25 cellular contexts compared by ENCODE assay signal in the genomic region with DNA sequence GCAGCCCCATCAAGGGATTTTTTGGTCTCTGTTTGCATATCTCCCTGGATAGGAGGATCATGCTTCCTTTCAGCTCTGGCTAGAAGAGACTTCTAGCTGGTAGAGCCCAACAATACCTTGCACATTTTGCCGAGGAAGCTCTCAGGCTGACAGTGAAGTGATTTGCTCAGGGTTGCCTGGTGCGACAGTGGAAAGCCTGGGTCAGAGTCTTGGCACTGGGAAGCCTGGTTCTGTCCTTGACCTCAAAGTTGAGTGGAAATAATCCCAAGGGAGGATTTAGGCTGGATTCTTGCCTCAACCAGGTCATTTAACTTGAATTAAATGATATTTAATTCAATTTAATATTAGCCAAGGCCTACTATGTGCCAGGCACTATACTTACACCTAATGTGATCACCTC. TPM values are rescaled to one million over a fixed set of nuclear protein-coding genes. Genes with fewer than 3 reads are reported as not detected.
DNase-seq lines count a peak whose midpoint lies in the region; ATAC-seq and TF ChIP-seq lines count a peak whose summit lies in the region.
"Had no signal": no experiment of that assay in that cellular context is flagged by ENCODE, and none has a peak within 500 bp of the region (broad histone marks: within the 10 kb centered on the region; RNA-seq: fewer than 3 reads in every experiment).

No MANE protein-coding gene starts in this region.

- no peak for TF ChIP-seq POLR2A in ovary (IDR thresholded peaks at IDR 0.05)

- ATAC-seq in Right ventricle myocardium inferior (peak; percentile 28), left cardiac atrium (no peak), heart right ventricle (peak in 3 of 8 donors; percentile 14 to 49 (median 36)), psoas muscle (no peak), HG02973 (IDR thresholded peaks at IDR 0.05; ENCODE audit: unreplicated experiment) (no peak)

- H3K4me3 ChIP-seq in heart right ventricle (no peak overlapping the region), ovary (no peak overlapping the region), tibial artery (no peak overlapping the region), psoas muscle (no peak overlapping the region)
- H3K4me3 ChIP-seq: BLaER1, GM23248, Peyer's patch, SJSA1 had no signal

- no peak overlapping the region for H3K4me3 Mint-ChIP-seq in HFFc6
- H3K4me3 Mint-ChIP-seq: CD4-positive, alpha-beta memory T cell; H9; IgD-negative memory B cell had no signal

- peak overlapping the region in 8 of 10 donors; percentile 9 to 69 (median 32) for H3K27ac ChIP-seq in heart right ventricle
- H3K27ac ChIP-seq in ovary, result peak overlapping the region; percentile 16 to 69
- H3K27ac ChIP-seq in tibial artery, result peak overlapping the region; percentile 79 to 82
- H3K27ac ChIP-seq in psoas muscle, result no peak overlapping the region
- H3K27ac ChIP-seq: 22Rv1, BLaER1, GM23248, Peyer's patch, SJSA1 had no signal

- H3K27me3 ChIP-seq in heart right ventricle (no peaks in the 10 kb centered on the region), ovary (no peaks in the 10 kb centered on the region), tibial artery (no peaks in the 10 kb centered on the region), psoas muscle (ENCODE audit: insufficient read depth in 3 of 3, low read length in 2 of 3) (no peaks in the 10 kb centered on the region)
- H3K27me3 ChIP-seq: BLaER1, Peyer's patch, SJSA1 had no signal

- peaks cover 4% of the 10 kb centered on the region for H3K27me3 Mint-ChIP-seq in HFFc6 (ENCODE audit: insufficient read depth)
- H3K27me3 Mint-ChIP-seq: CD4-positive, alpha-beta memory T cell; IgD-negative memory B cell had no signal

- no peaks in the 10 kb centered on the region for H3K9me3 Mint-ChIP-seq in HFFc6
- H3K9me3 Mint-ChIP-seq: CD4-positive, alpha-beta memory T cell; H9; IgD-negative memory B cell had no signal

- 24 to 30% methylated on average over 2 of the region's 2 CpGs for WGBS in heart right ventricle, 2 donors
- WGBS in ovary, 3 donors, result 3 to 5% (median 3%) methylated on average over 2 of the region's 2 CpGs
- 21 to 31% (median 30%) methylated on average over 2 of the region's 2 CpGs for WGBS in psoas muscle, 3 donors

- no peaks in the 10 kb centered on the region for H3K36me3 ChIP-seq in heart right ventricle
- H3K36me3 ChIP-seq in ovary, result no peaks in the 10 kb centered on the region
- H3K36me3 ChIP-seq in tibial artery, result no peaks in the 10 kb centered on the region
- H3K36me3 ChIP-seq in psoas muscle (ENCODE audit: insufficient read depth in 1 of 2, low read depth in 1 of 2), result no peaks in the 10 kb centered on the region
- H3K36me3 ChIP-seq: BLaER1, Peyer's patch, SJSA1 had no signal

- TF ChIP-seq EP300 in ovary (IDR thresholded peaks at IDR 0.05), result no peak

- TF ChIP-seq CTCF in heart right ventricle (IDR thresholded peaks at IDR 0.05), result no peak
- no peak for TF ChIP-seq CTCF in ovary (IDR thresholded peaks at IDR 0.05)
- TF ChIP-seq CTCF in tibial artery (IDR thresholded peaks at IDR 0.05), result no peak
- no peak for TF ChIP-seq CTCF in HFFc6 (IDR thresholded peaks at IDR 0.05)
- no peak for TF ChIP-seq CTCF in psoas muscle (IDR thresholded peaks at IDR 0.05)

- intact Hi-C loops in Right ventricle myocardium inferior (cut with DNase I), result loop anchor here (10.0 kb wide), 1 partner anchor 411 kb away; a partner anchor contains a TSS
- intact Hi-C loops in left cardiac atrium (cut with DNase I), result no loop called here
- intact Hi-C loops in heart right ventricle (cut with DNase I), result loop anchor here in 2 of 10 donors (10.0 kb wide), 1 partner anchor 261 kb away; no protein-coding TSS in a partner anchor
- intact Hi-C loops in ovary (cut with DNase I), result loop anchor here in 2 of 4 donors (10.0 kb wide), 1 partner anchor 251 kb away; a partner anchor contains a TSS
- intact Hi-C loops in tibial artery (cut with DNase I; ENCODE audit: low total_unique reads), result loop anchor here (5.0 kb wide), 1 partner anchor 253 kb away; a partner anchor contains a TSS
- intact Hi-C loops in psoas muscle (cut with DNase I), result no loop called here

- H3K9me3 ChIP-seq in heart right ventricle, result peaks cover 0 to 6% (median 0%) of the 10 kb centered on the region in 11 donors
- H3K9me3 ChIP-seq in ovary, result no peaks in the 10 kb centered on the region
- no peaks in the 10 kb centered on the region for H3K9me3 ChIP-seq in tibial artery
- H3K9me3 ChIP-seq in psoas muscle, result no peaks in the 10 kb centered on the region
- H3K9me3 ChIP-seq: BLaER1, Caco-2, Peyer's patch, SJSA1 had no signal

- DNase-seq in Right ventricle myocardium inferior (ENCODE audit: missing footprints), result no peak
- no peak for DNase-seq in left cardiac atrium
- no peak for DNase-seq in heart right ventricle
- DNase-seq in ovary, result peak in 3 of 5 donors; percentile 41 to 53 (median 46)
- no peak for DNase-seq in tibial artery
- DNase-seq in HFFc6, result no peak
- no peak for DNase-seq in psoas muscle
- DNase-seq: ACHN; Caco-2; CD4-positive, alpha-beta memory T cell; DMS 273 treated with DMSO at 0.1 percent for 48 hours; DMS79 treated with DMSO at 0.1 percent for 48 hours; GM23248; H9; Karpas-422; NCI-H1694; NCI-H2081 treated with DMSO at 0.1 percent for 48 hours; NCI-H2171 treated with DMSO at 0.1 percent for 48 hours; NCI-H524 treated with DMSO at 0.1 percent for 48 hours; Peyer's patch had no signal

- H3K36me3 Mint-ChIP-seq in HFFc6 (ENCODE audit: low read depth), result no peaks in the 10 kb centered on the region
- H3K36me3 Mint-ChIP-seq: CD4-positive, alpha-beta memory T cell had no signal

- H3K27ac Mint-ChIP-seq in HFFc6, result no peak overlapping the region
- H3K27ac Mint-ChIP-seq: H9, IgD-negative memory B cell had no signal

- H3K4me1 Mint-ChIP-seq in HFFc6 (ENCODE audit: low read depth), result peaks cover 15% of the 10 kb centered on the region
- H3K4me1 Mint-ChIP-seq: CD4-positive, alpha-beta memory T cell had no signal

- H3K4me1 ChIP-seq in heart right ventricle (peaks cover 7 to 58% (median 33%) of the 10 kb centered on the region in 9 donors), ovary (ENCODE audit: insufficient read depth) (peaks cover 59% of the 10 kb centered on the region), tibial artery (peaks cover 0 to 76% (median 47%) of the 10 kb centered on the region in 4 donors), psoas muscle (no peaks in the 10 kb centered on the region)
- H3K4me1 ChIP-seq: Caco-2 had no signal

RNA-seq across cellular contexts. Expression of a gene that starts 24.4 kb away (rescaled TPM):
- 16.7 TPM for total RNA-seq in Right ventricle myocardium inferior
- 10 to 100 TPM; 21.1 to 25.2 TPM for total RNA-seq in left cardiac atrium
- total RNA-seq in heart right ventricle, result 10 to 100 TPM in 9 of 10 donors, 1 to 10 TPM in 1; 9.6 to 19.5 (median 15.5) TPM
- 10 to 100 TPM; 21.1 to 69.1 TPM for polyA plus RNA-seq in heart right ventricle
- total RNA-seq in ovary, result 10 to 100 TPM; 22.6 to 40.7 (median 28.5) TPM
- polyA plus RNA-seq in ovary, result 10 to 100 TPM; 20.1 to 57.8 TPM
- total RNA-seq in HFFc6 (2021; fragmentation: NEBNext Ultra II Directional; extraction: Animal tissue kit (Norgen Biotek cat#: 25700)), result 10 to 100 TPM; 62.0 to 84.0 (median 69.8) TPM
- total RNA-seq in psoas muscle, result 10 to 100 TPM in 2 of 4 donors, 1 to 10 TPM in 2; 9.1 to 15.7 (median 12.2) TPM
- polyA plus RNA-seq in psoas muscle, result 10 to 100 TPM; 10.3 to 14.9 (median 11.4) TPM

RNA-seq across cellular contexts. Expression of a gene that starts 24.6 kb away (rescaled TPM):
- 10.6 TPM for total RNA-seq in Right ventricle myocardium inferior
- 1 to 10 TPM; 6.4 to 6.8 TPM for total RNA-seq in left cardiac atrium
- total RNA-seq in heart right ventricle, result 1 to 10 TPM; 4.2 to 9.9 (median 6.7) TPM
- 1 to 10 TPM; 4.5 to 5.0 TPM for polyA plus RNA-seq in heart right ventricle
- 10 to 100 TPM in 6 of 7 donors, 1 to 10 TPM in 1; 7.4 to 24.7 (median 14.1) TPM for total RNA-seq in ovary
- polyA plus RNA-seq in ovary, result 10 to 100 TPM in 1 of 2 donors, 1 to 10 TPM in 1; 9.9 to 24.3 TPM
- total RNA-seq in HFFc6 (2021; fragmentation: NEBNext Ultra II Directional; extraction: Animal tissue kit (Norgen Biotek cat#: 25700)), result 10 to 100 TPM; 10.4 to 15.7 (median 12.6) TPM
- total RNA-seq in psoas muscle, result 1 to 10 TPM; 4.7 to 7.0 (median 5.8) TPM
- polyA plus RNA-seq in psoas muscle, result 10 to 100 TPM in 1 of 3 donors, 1 to 10 TPM in 2; 4.8 to 10.3 (median 5.0) TPM

RNA-seq across cellular contexts. Expression of a gene that starts 24.9 kb away (rescaled TPM):
- total RNA-seq in Right ventricle myocardium inferior, result 6.2 TPM
- total RNA-seq in left cardiac atrium, result 10 to 100 TPM in 1 of 2 donors, 1 to 10 TPM in 1; 6.5 to 10.6 TPM
- 1 to 10 TPM; 3.6 to 6.6 (median 5.2) TPM for total RNA-seq in heart right ventricle
- 1 to 10 TPM; 4.1 to 7.3 TPM for polyA plus RNA-seq in heart right ventricle
- 10 to 100 TPM in 4 of 7 donors, 1 to 10 TPM in 3; 8.0 to 18.6 (median 10.2) TPM for total RNA-seq in ovary
- 1 to 10 TPM; 9.1 to 9.2 TPM for polyA plus RNA-seq in ovary
- 10 to 100 TPM in 1 of 6 experiments, 1 to 10 TPM in 5; 8.5 to 10.6 (median 9.0) TPM for total RNA-seq in HFFc6 (2021; fragmentation: NEBNext Ultra II Directional; extraction: Animal tissue kit (Norgen Biotek cat#: 25700))
- 1 to 10 TPM; 2.0 to 4.4 (median 3.5) TPM for total RNA-seq in psoas muscle
- polyA plus RNA-seq in psoas muscle, result 1 to 10 TPM; 1.3 to 7.1 (median 2.2) TPM

Comparison
In these comparisons a context has a peak if more than half of its experiments do, and no peak if none do; other contexts are left out.
1. intact Hi-C loops: an anchor here in Right ventricle myocardium inferior (10.0 kb wide) and tibial artery (5.0 kb wide); none called in left cardiac atrium and psoas muscle.
2. DNase-seq: peak in ovary (3 of 5); none in Right ventricle myocardium inferior (single experiment), left cardiac atrium (single experiment), heart right ventricle (0 of 2), tibial artery (0 of 2), HFFc6 (single experiment) and psoas muscle (0 of 2).